8 cellular contexts compared by ENCODE assay signal in genomic region chr2:224584111-224584764, GRCh38. TPM values are rescaled to one million over a fixed set of nuclear protein-coding genes. Genes with fewer than 3 reads are reported as not detected.
DNase-seq lines count a peak whose midpoint lies in the region; FAIRE-seq and TF ChIP-seq lines count a peak whose summit lies in the region.

No MANE protein-coding gene starts in this region.

- H3K27ac Mint-ChIP-seq in mesothelial cell of epicardium = peak overlapping the region; percentile 94

- peak overlapping the region; percentile 93 for H3K4me3 Mint-ChIP-seq in mesothelial cell of epicardium

- H3K4me3 ChIP-seq in HUES6 (ENCODE audit: low read depth, low read length) (peak overlapping the region; percentile 94), endocrine pancreas (ENCODE audit: control insufficient read depth, insufficient read depth, low read length) (peak overlapping the region; percentile 82), thymus (ENCODE audit: low read length) (peak overlapping the region; percentile 91)

- under 1% methylated on average over 45 of the region's 45 CpGs for WGBS in thymus

- peaks cover 15% of the 10 kb centered on the region; the same call in 1 of the 2 replicates for H3K36me3 ChIP-seq in HUES6 (ENCODE audit: control insufficient read depth, insufficient read depth, low read length)
- H3K36me3 ChIP-seq in endocrine pancreas (ENCODE audit: control insufficient read depth, insufficient read depth, low read length) = no peaks in the 10 kb centered on the region
- no peaks in the 10 kb centered on the region for H3K36me3 ChIP-seq in thymus (ENCODE audit: control insufficient read depth, insufficient read depth)

- H3K9ac ChIP-seq in HUES6 (ENCODE audit: low read length) = peak overlapping the region; percentile 97
- peak overlapping the region; percentile 77 for H3K9ac ChIP-seq in endocrine pancreas (ENCODE audit: control insufficient read depth, insufficient read depth, low read length)

- DNase-seq in Ammon's horn (ENCODE audit: low spot score) (peak; percentile 38), GM19239 (ENCODE audit: insufficient read length, low spot score) (no peak), mesothelial cell of epicardium (ENCODE audit: low spot score in 2 of 2, unreplicated experiment in 2 of 2) (peak in 1 of 2 experiments; percentile 51), middle frontal gyrus (ENCODE audit: extremely low spot score, low spot score) (no peak)
- peak; percentile 8 to 22 for DNase-seq in activated CD4-positive, alpha-beta T cell treated with anti-CD3 and anti-CD28 coated beads for 4 hours

- no peaks in the 10 kb centered on the region for H3K27me3 ChIP-seq in HUES6 (ENCODE audit: control insufficient read depth, insufficient read depth, low read length)
- H3K27me3 ChIP-seq in endocrine pancreas (ENCODE audit: control insufficient read depth, insufficient read depth, low read length) = no peaks in the 10 kb centered on the region
- H3K27me3 ChIP-seq in thymus (ENCODE audit: control insufficient read depth, insufficient read depth) = no peaks in the 10 kb centered on the region

- H3K4me1 Mint-ChIP-seq in mesothelial cell of epicardium = peaks cover 41% of the 10 kb centered on the region

- no peaks in the 10 kb centered on the region for H3K36me3 Mint-ChIP-seq in mesothelial cell of epicardium

- no peaks in the 10 kb centered on the region for H3K27me3 Mint-ChIP-seq in mesothelial cell of epicardium (ENCODE audit: low read depth)

- H3K27ac ChIP-seq in HUES6 (ENCODE audit: low read depth, low read length) (no peak overlapping the region), thymus (ENCODE audit: low read depth) (peak overlapping the region; percentile 96)

- H3K9me3 Mint-ChIP-seq in mesothelial cell of epicardium = no peaks in the 10 kb centered on the region

- no peak for TF ChIP-seq CTCF in mesothelial cell of epicardium (IDR thresholded peaks at IDR 0.05; ENCODE audit: unreplicated experiment)

- H3K9me3 ChIP-seq in HUES6 (ENCODE audit: control insufficient read depth, insufficient read depth, low read depth, low read length) (no peaks in the 10 kb centered on the region), endocrine pancreas (ENCODE audit: control insufficient read depth, low read length) (no peaks in the 10 kb centered on the region), thymus (ENCODE audit: control insufficient read depth) (no peaks in the 10 kb centered on the region)

- H3K4me1 ChIP-seq in HUES6 (ENCODE audit: control insufficient read depth, insufficient read depth, low read length) (peaks cover 15% of the 10 kb centered on the region), endocrine pancreas (ENCODE audit: control insufficient read depth, insufficient read depth, low read length) (peaks cover 6% of the 10 kb centered on the region), thymus (ENCODE audit: control insufficient read depth, insufficient read depth, low read length) (peaks cover 14% of the 10 kb centered on the region)

- FAIRE-seq in GM19239 (lab: Jason Lieb, UNC) = peak; percentile 79

RNA-seq across cellular contexts. Expression of gene CUL3, which starts 0.9 kb away (rescaled TPM):
- total RNA-seq in mesothelial cell of epicardium = 91.0 to 97.5 TPM (median 94.8 TPM) in 3 replicates
- polyA plus RNA-seq in thymus = 134 TPM

Comparison
In these comparisons a context has a peak if more than half of its experiments do, and no peak if none do; other contexts are left out.
1. DNase-seq: peak in Ammon's horn (single experiment) and activated CD4-positive, alpha-beta T cell treated with anti-CD3 and anti-CD28 coated beads for 4 hours (2 of 2); none in GM19239 (single experiment) and middle frontal gyrus (single experiment).
2. Peak in every context shown above with its lines, with median percentiles within 50 percentile points of each other: H3K4me3 ChIP-seq.